ENCODE assay signal across 14 cellular contexts in the genomic region with DNA sequence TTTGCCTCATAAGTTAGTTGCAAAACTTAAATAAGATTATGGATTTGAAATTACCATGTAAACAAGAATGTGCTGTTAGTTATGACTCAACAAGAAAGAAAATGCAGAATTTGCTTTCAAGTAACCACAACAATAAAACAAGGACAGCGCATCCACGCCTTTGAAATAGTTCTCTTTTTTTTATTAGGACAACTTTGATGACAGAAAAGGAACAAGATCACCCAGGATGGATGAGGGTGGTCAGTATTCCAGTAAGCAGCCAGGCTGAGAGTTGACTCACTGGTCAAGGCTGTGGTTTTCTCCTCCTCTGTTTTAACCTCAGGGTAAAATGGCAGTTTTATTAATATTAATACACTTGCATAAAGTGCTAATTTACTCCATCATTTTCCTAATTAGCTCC.
"Had no signal": no experiment of that assay in that cellular context is flagged by ENCODE, and none has a peak within 500 bp of the region (broad histone marks: within the 10 kb centered on the region; RNA-seq: fewer than 3 reads in every experiment).

No MANE protein-coding gene starts in this region.

- H3K4me3 ChIP-seq: cardiac muscle cell, dorsolateral prefrontal cortex, gastroesophageal sphincter, heart right ventricle, ovary had no signal

- DNase-seq: activated CD4-positive, CD25-positive, alpha-beta regulatory T cell treated with anti-CD3 and anti-CD28 coated beads, Interleukin-2, amount 50 U/mL, for 72 hours; activated naive CD4-positive, alpha-beta T cell treated with anti-CD3 and anti-CD28 coated beads for 36 hours; activated naive CD8-positive, alpha-beta T cell treated with anti-CD3 and anti-CD28 coated beads, Interleukin-2, amount 50 U/mL, for 24 hours; aorta; dorsolateral prefrontal cortex; erythroblast; heart right ventricle; midbrain; ovary; T1000 had no signal

- ATAC-seq: activated naive CD8-positive, alpha-beta T cell treated with anti-CD3 and anti-CD28 coated beads, Interleukin-2, amount 50 U/mL, for 24 hours; gastroesophageal sphincter; heart right ventricle; left lobe of liver; stimulated activated memory B cell treated with anti-CD40 and anti-IgM and Interleukin-4, amounts not matched to agents 10 μg/mL and 1 μg/mL and 100 μg/mL, for 72 hours had no signal
